1 cellular context compared by ENCODE assay signal in genomic region chr2:187462839-187463238, GRCh38.
TF ChIP-seq lines count a peak whose summit lies in the region.

No MANE protein-coding gene starts in this region.

TF ChIP-seq in GM12878, 131 proteins besides CTCF, POLR2A, EP300 and RAD21 (continued from another document):
- TF ChIP-seq HDAC2 (IDR thresholded peaks at IDR 0.05) = no peak
